In genomic region chr10:84665883-84666463, GRCh38 we compare ENCODE assay signal across 8 cellular contexts.
DNase-seq lines count a peak whose midpoint lies in the region; ATAC-seq and TF ChIP-seq lines count a peak whose summit lies in the region.

No MANE protein-coding gene starts in this region.

- H3K4me1 ChIP-seq in IMR-90 (ENCODE audit: control insufficient read depth, insufficient read depth, low read length): no peaks in the 10 kb centered on the region
- H3K4me1 ChIP-seq in ascending aorta: no peaks in the 10 kb centered on the region
- no peaks in the 10 kb centered on the region for H3K4me1 ChIP-seq in aorta (ENCODE audit: control insufficient read depth in 1 of 2, insufficient read depth in 2 of 2, low read length in 2 of 2)

- H3K36me3 ChIP-seq in IMR-90 (ENCODE audit: control insufficient read depth, insufficient read depth, low read length): no peaks in the 10 kb centered on the region
- H3K36me3 ChIP-seq in ascending aorta: no peaks in the 10 kb centered on the region
- no peaks in the 10 kb centered on the region for H3K36me3 ChIP-seq in aorta (ENCODE audit: control insufficient read depth in 1 of 2, insufficient read depth in 2 of 2, low read length in 1 of 2)

- H3K27ac ChIP-seq in IMR-90 (ENCODE audit: insufficient read depth, low read length) (no peak overlapping the region), ascending aorta (no peak overlapping the region), aorta (ENCODE audit: low read depth in 1 of 2, low read length in 2 of 2) (no peak overlapping the region)

- no peak overlapping the region for H3K56ac ChIP-seq in IMR-90 (ENCODE audit: extremely low read depth, insufficient read depth, low read length)

- H4K5ac ChIP-seq in IMR-90 (ENCODE audit: low read depth, low read length): no peak overlapping the region

- WGBS in IMR-90 (ENCODE audit: extremely low coverage in 2 of 2, insufficient read length in 1 of 2), 2 experiments: no CpG with 5 or more reads among the region's 9 CpGs
- 52 to 56% methylated on average over 9 of the region's 9 CpGs for WGBS in aorta, 2 donors

- no peak overlapping the region for H2BK120ac ChIP-seq in IMR-90 (ENCODE audit: low read depth, low read length)

- no peak overlapping the region for H2AK5ac ChIP-seq in IMR-90 (ENCODE audit: low read depth, low read length)

- no peak overlapping the region for H3K4ac ChIP-seq in IMR-90 (ENCODE audit: low read depth, low read length)

- H3K14ac ChIP-seq in IMR-90 (replicated peaks; ENCODE audit: low read depth, low read length): no peak overlapping the region

- H3K23ac ChIP-seq in IMR-90 (ENCODE audit: low read depth, low read length): no peak overlapping the region

- in situ Hi-C loops in IMR-90 (cut with MboI; ENCODE audit: low sequenced_read_pairs): no loop called here

- H3K18ac ChIP-seq in IMR-90 (ENCODE audit: low read depth, low read length): no peak overlapping the region

- BruUV-seq in IMR-90 (replicated peaks; lab: Mats Ljungman, UMichigan): no TSS peak

- H3K27me3 ChIP-seq in IMR-90 (ENCODE audit: control insufficient read depth, insufficient read depth, low read length) (no peaks in the 10 kb centered on the region), ascending aorta (no peaks in the 10 kb centered on the region), aorta (ENCODE audit: control insufficient read depth in 1 of 2, insufficient read depth in 2 of 2, low read length in 1 of 2) (no peaks in the 10 kb centered on the region)

- no peaks in the 10 kb centered on the region for H4K20me1 ChIP-seq in IMR-90 (ENCODE audit: insufficient read depth, low read length)

- no peaks in the 10 kb centered on the region for H3K27me3 Mint-ChIP-seq in activated naive CD8-positive, alpha-beta T cell treated with anti-CD3 and anti-CD28 coated beads for 36 hours

- TF ChIP-seq RAD21 in IMR-90 (IDR thresholded peaks at IDR 0.05; ENCODE audit: low read length): no peak

- TF ChIP-seq POLR2A in IMR-90 (IDR thresholded peaks at IDR 0.05; ENCODE audit: low read depth, low read length): no peak

- H3K36me3 Mint-ChIP-seq in activated naive CD8-positive, alpha-beta T cell treated with anti-CD3 and anti-CD28 coated beads for 36 hours: no peaks in the 10 kb centered on the region

- H3K4me1 Mint-ChIP-seq in activated naive CD8-positive, alpha-beta T cell treated with anti-CD3 and anti-CD28 coated beads for 36 hours: no peaks in the 10 kb centered on the region

- dilution Hi-C loops in IMR-90 (cut with HindIII; ENCODE audit: low sequenced_read_pairs, unreplicated experiment): no loop called here

- ATAC-seq in GM19395 (IDR thresholded peaks at IDR 0.05; ENCODE audit: unreplicated experiment) (peak; percentile 72), IMR-90 (ENCODE audit: low read depth) (no peak), aorta (ENCODE audit: low FRiP score) (no peak), HG03097 (IDR thresholded peaks at IDR 0.05; ENCODE audit: low FRiP score, unreplicated experiment) (no peak)

- no peak overlapping the region for H3K9ac ChIP-seq in IMR-90 (ENCODE audit: low read depth, low read length)

- no peak overlapping the region for H4K8ac ChIP-seq in IMR-90 (ENCODE audit: low read depth in 2 of 2, low read length in 2 of 2)

- no peak overlapping the region for H3K4me3 ChIP-seq in IMR-90 (ENCODE audit: insufficient read depth, low read depth, low read length)
- H3K4me3 ChIP-seq in ascending aorta: no peak overlapping the region
- no peak overlapping the region for H3K4me3 ChIP-seq in aorta (ENCODE audit: low read length in 2 of 2)

- no peak overlapping the region for H3K4me3 Mint-ChIP-seq in activated naive CD8-positive, alpha-beta T cell treated with anti-CD3 and anti-CD28 coated beads for 36 hours

- H4K91ac ChIP-seq in IMR-90 (ENCODE audit: insufficient read depth, low read depth, low read length): no peak overlapping the region

- no peak overlapping the region for H3K4me2 ChIP-seq in IMR-90 (ENCODE audit: low read depth, low read length)

- H3K27ac Mint-ChIP-seq in activated naive CD8-positive, alpha-beta T cell treated with anti-CD3 and anti-CD28 coated beads for 36 hours: no peak overlapping the region

- H2BK5ac ChIP-seq in IMR-90 (ENCODE audit: low read depth, low read length, poor library complexity, severe bottlenecking): no peak overlapping the region

- H2BK20ac ChIP-seq in IMR-90 (ENCODE audit: low read depth, low read length): no peak overlapping the region

- peak; percentile 23 for DNase-seq in COLO829 (ENCODE audit: low spot score)
- no peak for DNase-seq in IMR-90
- DNase-seq in activated naive CD8-positive, alpha-beta T cell treated with anti-CD3 and anti-CD28 coated beads for 36 hours: peak; percentile 20
- peak; percentile 3 for DNase-seq in stimulated activated CD4-positive, alpha-beta T cell treated with anti-CD3 and anti-CD28 coated beads, Interleukin-4, amount 100 ng/mL, for 1 hour
- no peak for DNase-seq in ascending aorta (ENCODE audit: low spot score in 2 of 2)
- DNase-seq in aorta: no peak

- intact Hi-C loops in IMR-90 (cut with micrococcal nuclease) (no loop called here), ascending aorta (cut with DNase I) (no loop called here), aorta (cut with DNase I) (no loop called here)

- no peaks in the 10 kb centered on the region for H3K9me3 Mint-ChIP-seq in activated naive CD8-positive, alpha-beta T cell treated with anti-CD3 and anti-CD28 coated beads for 36 hours

- H3K9me1 ChIP-seq in IMR-90 (ENCODE audit: insufficient read depth, low read length): no peaks in the 10 kb centered on the region

- H3K79me1 ChIP-seq in IMR-90 (ENCODE audit: low read depth in 1 of 2, low read length in 2 of 2): no peaks in the 10 kb centered on the region

- TF ChIP-seq CTCF in IMR-90 (conservative IDR thresholded peaks at IDR 0.05; ENCODE audit: low read depth, low read length): 0 out of 2 replicates have a peak, but pooled peaks have one; percentile 18
- no peak for TF ChIP-seq CTCF in ascending aorta (IDR thresholded peaks at IDR 0.05)

- CTCF ChIA-PET in IMR-90 (lab: Yijun Ruan, JAX): no interaction called here

- no peak overlapping the region for H2BK15ac ChIP-seq in IMR-90 (ENCODE audit: low read depth, low read length)

- H3K9me3 ChIP-seq in IMR-90 (ENCODE audit: control insufficient read depth, insufficient read depth, low read length): peaks cover 5% of the 10 kb centered on the region; the same call in 1 of the 2 replicates
- H3K9me3 ChIP-seq in ascending aorta: no peaks in the 10 kb centered on the region
- peaks cover 1% of the 10 kb centered on the region for H3K9me3 ChIP-seq in aorta (ENCODE audit: control insufficient read depth, low read length)

- POLR2A ChIA-PET in IMR-90 (lab: Charles Lee; ENCODE audit: unreplicated experiment): no interaction called here

- no peak overlapping the region for H2AK9ac ChIP-seq in IMR-90 (replicated peaks; ENCODE audit: low read depth, low read length, poor library complexity)

- H2AFZ ChIP-seq in IMR-90 (replicated peaks; ENCODE audit: low read length, poor library complexity): no peak overlapping the region

TF ChIP-seq in IMR-90, 13 proteins besides CTCF, POLR2A, EP300 and RAD21:
- TF ChIP-seq ELK1 (IDR thresholded peaks at IDR 0.05; ENCODE audit: borderline replicate concordance, low read depth, low read length) (no peak), MAZ (IDR thresholded peaks at IDR 0.05; ENCODE audit: borderline replicate concordance, low read depth, low read length) (no peak), SMC3 (IDR thresholded peaks at IDR 0.05; ENCODE audit: low read depth, low read length) (no peak), RFX5 (IDR thresholded peaks at IDR 0.05; ENCODE audit: low read depth, low read length) (no peak), MAFK (IDR thresholded peaks at IDR 0.05; ENCODE audit: low read depth, low read length) (no peak), USF2 (IDR thresholded peaks at IDR 0.05; ENCODE audit: low read depth, low read length) (no peak), NFE2L2 (IDR thresholded peaks at IDR 0.05; ENCODE audit: low read depth, low read length) (no peak), MXI1 (IDR thresholded peaks at IDR 0.05; ENCODE audit: borderline replicate concordance, low read depth, low read length) (no peak), CHD1 (IDR thresholded peaks at IDR 0.05; ENCODE audit: low read depth, low read length) (no peak), RCOR1 (IDR thresholded peaks at IDR 0.05; ENCODE audit: insufficient replicate concordance, low read length) (no peak), CEBPB (IDR thresholded peaks at IDR 0.05; ENCODE audit: low read depth, low read length) (no peak), FOS (IDR thresholded peaks at IDR 0.05; ENCODE audit: low read depth, low read length) (no peak), BHLHE40 (IDR thresholded peaks at IDR 0.05; ENCODE audit: low read depth, low read length) (no peak)

Comparison
In these comparisons a context has a peak if more than half of its experiments do, and no peak if none do; other contexts are left out.
1. DNase-seq: peak in COLO829 (single experiment), activated naive CD8-positive, alpha-beta T cell treated with anti-CD3 and anti-CD28 coated beads for 36 hours (single experiment) and stimulated activated CD4-positive, alpha-beta T cell treated with anti-CD3 and anti-CD28 coated beads, Interleukin-4, amount 100 ng/mL, for 1 hour (single experiment); none in IMR-90 (single experiment), ascending aorta (0 of 2) and aorta (0 of 2).